8 cellular contexts compared by ENCODE assay signal in the genomic region with DNA sequence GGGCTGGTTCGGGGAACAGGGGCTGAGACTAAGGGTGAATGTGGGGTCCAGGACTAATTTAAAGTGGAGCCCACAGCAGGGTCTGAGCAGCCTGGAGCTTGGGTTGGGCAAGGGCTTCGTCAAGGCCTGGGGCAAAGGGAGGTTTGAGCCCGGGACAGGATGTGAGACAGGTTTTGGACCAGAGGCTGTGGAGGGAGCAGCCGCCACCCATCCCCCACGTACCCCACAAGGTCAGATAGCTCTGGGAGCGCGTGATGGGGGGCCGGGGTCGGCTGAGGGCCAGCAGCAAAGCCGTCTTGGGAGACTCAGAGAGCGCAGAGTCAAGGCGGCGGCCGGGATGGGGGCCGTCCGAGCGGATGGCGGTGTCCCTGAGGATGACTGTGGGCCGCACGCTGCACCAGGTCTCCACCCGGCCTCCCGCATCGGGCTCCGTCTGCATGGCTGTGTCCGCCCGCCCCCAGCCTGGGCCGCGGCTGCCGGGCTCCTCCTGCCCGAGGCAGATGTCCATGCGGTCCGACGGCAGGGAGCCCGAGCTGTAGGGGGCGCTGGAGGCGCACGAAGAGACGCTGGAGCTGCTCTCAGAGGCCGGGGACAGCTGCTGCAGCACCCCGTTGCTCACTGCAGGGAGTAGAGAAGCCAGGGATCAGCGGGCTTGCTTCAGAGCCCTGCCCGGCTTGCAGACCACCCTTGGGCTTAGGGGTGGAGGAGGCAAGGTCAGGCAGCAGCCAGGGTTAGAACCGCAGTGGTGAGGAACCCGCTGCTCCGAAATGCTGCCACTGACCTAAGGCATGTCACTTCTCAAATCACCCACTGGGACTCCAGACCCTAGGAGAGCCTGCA. TPM values are rescaled to one million over a fixed set of nuclear protein-coding genes. Genes with fewer than 3 reads are reported as not detected.
A peak's percentile ranks its signal among the peaks of the same experiment; 100 is the strongest.
DNase-seq lines count a peak whose midpoint lies in the region; TF ChIP-seq lines count a peak whose summit lies in the region.

No MANE protein-coding gene starts in this region.

- peak; percentile 6 to 24 for DNase-seq in NCI-H187 (lab: John Stamatoyannopoulos, UW)
- no peak for DNase-seq in NCI-H187 treated with DMSO at 0.1 percent for 48 hours (lab: John Stamatoyannopoulos, UW)
- DNase-seq in NCI-H146 treated with DMSO at 0.1 percent for 48 hours (lab: John Stamatoyannopoulos, UW; ENCODE audit: unreplicated experiment) = peak; percentile 66
- peak; percentile 85 to 89 for DNase-seq in T47D (ENCODE audit: low read depth in 1 of 2, low spot score in 1 of 2)
- DNase-seq in iPS-NIHi7 (ENCODE audit: extremely low spot score) = peak; percentile 92
- peak; percentile 72 for DNase-seq in stimulated activated CD4-positive, alpha-beta T cell treated with anti-CD3 and anti-CD28 coated beads, Interleukin-12 subunit alpha, Interleukin-12 subunit beta, amount 100 ng/mL, for 4 hours
- DNase-seq in G401 (ENCODE audit: low spot score) = no peak

- in situ Hi-C loops in T47D (cut with HindIII; ENCODE audit: low pct_unique_long_range_greater_than_20kb, low sequenced_read_pairs) (no loop called here), G401 (cut with HindIII; ENCODE audit: low sequenced_read_pairs) (no loop called here)

- TF ChIP-seq CTCF in VCaP (conservative IDR thresholded peaks at IDR 0.05) = peak; percentile 75

- no peak overlapping the region for H3K27ac ChIP-seq in VCaP

RNA-seq across cellular contexts. Expression of gene PDZD7, which starts 12.1 kb away (rescaled TPM):
- 2.4 and 4.5 TPM in 2 replicates for total RNA-seq in G401 (2014; rRNA removed; shearing (Covaris generic))

RNA-seq across cellular contexts. Expression of gene SFXN3, which starts 12.2 kb away (rescaled TPM):
- 58.9 and 65.7 TPM in 2 replicates for total RNA-seq in G401 (2014; rRNA removed; shearing (Covaris generic))

RNA-seq across cellular contexts. Expression of gene LZTS2, which starts 19.2 kb away (rescaled TPM):
- total RNA-seq in G401 (2014; rRNA removed; shearing (Covaris generic)) = 146 and 166 TPM in 2 replicates

RNA-seq across cellular contexts. Expression of gene TWNK, which starts 31.5 kb away (rescaled TPM):
- total RNA-seq in G401 (2014; rRNA removed; shearing (Covaris generic)) = 20.9 and 21.7 TPM in 2 replicates

RNA-seq across cellular contexts. Expression of gene MRPL43, which starts 31.5 kb away (rescaled TPM):
- 91.6 and 117 TPM in 2 replicates for total RNA-seq in G401 (2014; rRNA removed; shearing (Covaris generic))

Comparison
In these comparisons a context has a peak if more than half of its experiments do, and no peak if none do; other contexts are left out.
1. DNase-seq: peak in NCI-H187 (2 of 2), NCI-H146 treated with DMSO at 0.1 percent for 48 hours (single experiment), T47D (2 of 2), iPS-NIHi7 (single experiment) and stimulated activated CD4-positive, alpha-beta T cell treated with anti-CD3 and anti-CD28 coated beads, Interleukin-12 subunit alpha, Interleukin-12 subunit beta, amount 100 ng/mL, for 4 hours (single experiment); none in NCI-H187 treated with DMSO at 0.1 percent for 48 hours (single experiment) and G401 (single experiment).